12 cellular contexts compared by ENCODE assay signal in genomic region chr10:29448125-29448524, GRCh38.
"Had no signal": no experiment of that assay in that cellular context is flagged by ENCODE, and none has a peak within 500 bp of the region (broad histone marks: within the 10 kb centered on the region; RNA-seq: fewer than 3 reads in every experiment).

No MANE protein-coding gene starts in this region.

- H3K36me3 Mint-ChIP-seq: activated naive CD8-positive, alpha-beta T cell; stimulated activated naive B cell treated with anti-CD40 and anti-IgM and Interleukin-4, amounts not matched to agents 10 μg/mL and 1 μg/mL and 100 μg/mL, for 72 hours had no signal

- H3K9me3 ChIP-seq: body of pancreas, transverse colon had no signal

- H3K27me3 Mint-ChIP-seq: activated CD4-positive, alpha-beta memory T cell treated with anti-CD3 and anti-CD28 coated beads, Interleukin-2, amount 10 ng/mL, durations not matched to agents 7 days and 5 days; activated CD4-positive, alpha-beta T cell treated with anti-CD3 and anti-CD28 coated beads for 36 hours; activated naive CD8-positive, alpha-beta T cell; stimulated activated naive B cell treated with anti-CD40 and anti-IgM and Interleukin-4, amounts not matched to agents 10 μg/mL and 1 μg/mL and 100 μg/mL, for 72 hours had no signal

- H3K36me3 ChIP-seq: transverse colon had no signal

- H3K27ac ChIP-seq: body of pancreas, transverse colon had no signal

- H3K27me3 ChIP-seq: body of pancreas, transverse colon had no signal

- DNase-seq: activated CD4-positive, alpha-beta memory T cell treated with anti-CD3 and anti-CD28 coated beads, Interleukin-2, amount 10 ng/mL, durations not matched to agents 7 days and 5 days; activated CD4-positive, alpha-beta T cell treated with anti-CD3 and anti-CD28 coated beads for 36 hours; activated gamma-delta T cell treated with Interleukin-2 at 50 U/mL for 16 hours; activated T-cell treated with anti-CD3 and anti-CD28 coated beads, Interleukin-2, amount 50 U/mL, for 48 hours; body of pancreas; left cardiac atrium; stimulated activated naive B cell treated with anti-CD40 and anti-IgM and Interleukin-4, amounts not matched to agents 10 μg/mL and 1 μg/mL and 100 μg/mL, for 72 hours; transverse colon had no signal

- H3K4me3 Mint-ChIP-seq: activated CD4-positive, alpha-beta memory T cell treated with anti-CD3 and anti-CD28 coated beads, Interleukin-2, amount 10 ng/mL, durations not matched to agents 7 days and 5 days; activated CD4-positive, alpha-beta T cell treated with anti-CD3 and anti-CD28 coated beads for 36 hours; activated naive CD8-positive, alpha-beta T cell; neural crest cell; stimulated activated naive B cell treated with anti-CD40 and anti-IgM and Interleukin-4, amounts not matched to agents 10 μg/mL and 1 μg/mL and 100 μg/mL, for 72 hours; T-helper 1 cell treated with Interleukin-12 subunit alpha and Interleukin-12 subunit beta and Interleukin-4 antibody, amounts not matched to agents 30 μg/mL and 1 μg/mL, for 36 hours had no signal

- H3K9me3 Mint-ChIP-seq: activated CD4-positive, alpha-beta memory T cell treated with anti-CD3 and anti-CD28 coated beads, Interleukin-2, amount 10 ng/mL, durations not matched to agents 7 days and 5 days; neural crest cell; stimulated activated naive B cell treated with anti-CD40 and anti-IgM and Interleukin-4, amounts not matched to agents 10 μg/mL and 1 μg/mL and 100 μg/mL, for 72 hours; T-helper 1 cell treated with Interleukin-12 subunit alpha and Interleukin-12 subunit beta and Interleukin-4 antibody, amounts not matched to agents 30 μg/mL and 1 μg/mL, for 36 hours had no signal

- H3K4me3 ChIP-seq: body of pancreas, lung, transverse colon had no signal

- H3K27ac Mint-ChIP-seq: activated CD4-positive, alpha-beta memory T cell treated with anti-CD3 and anti-CD28 coated beads, Interleukin-2, amount 10 ng/mL, durations not matched to agents 7 days and 5 days; activated naive CD8-positive, alpha-beta T cell; stimulated activated naive B cell treated with anti-CD40 and anti-IgM and Interleukin-4, amounts not matched to agents 10 μg/mL and 1 μg/mL and 100 μg/mL, for 72 hours; T-helper 1 cell treated with Interleukin-12 subunit alpha and Interleukin-12 subunit beta and Interleukin-4 antibody, amounts not matched to agents 30 μg/mL and 1 μg/mL, for 36 hours had no signal
